In the genomic region with DNA sequence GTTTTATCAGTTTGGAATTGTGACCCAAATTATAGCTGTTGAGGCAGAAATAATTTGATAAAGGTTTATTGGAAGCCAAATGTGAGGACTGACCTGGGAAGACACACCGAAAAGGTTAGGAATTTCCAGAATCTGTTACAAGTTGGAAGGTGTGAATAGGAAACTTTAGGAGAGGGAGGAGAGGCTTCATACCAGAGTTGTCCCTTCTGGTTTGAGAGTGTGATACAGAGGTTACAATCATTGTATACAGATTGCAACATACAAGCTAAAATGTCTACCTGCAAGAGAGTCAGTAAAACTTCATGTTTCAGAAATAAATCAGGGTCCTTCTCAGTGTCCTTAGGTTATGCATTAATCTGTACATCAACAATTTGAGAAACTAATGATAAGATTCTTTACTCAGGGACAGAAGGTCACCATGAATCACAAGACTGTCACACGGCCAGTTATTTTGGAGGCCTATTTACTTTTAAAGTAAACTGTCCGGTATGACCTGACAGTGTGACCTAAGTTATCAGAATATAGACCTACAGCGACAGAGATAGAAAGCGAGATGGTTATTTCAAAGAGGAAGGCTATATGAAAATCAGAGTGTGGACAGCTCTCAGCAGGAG, we compare ENCODE assay signal across 3 cellular contexts.
TF ChIP-seq lines count a peak whose summit lies in the region.

No MANE protein-coding gene starts in this region.

TF ChIP-seq in liver, 16 proteins besides CTCF, POLR2A, EP300 and RAD21:
- TF ChIP-seq YY1 (IDR thresholded peaks at IDR 0.05) = no peak
- peak in 1 of 2 donors; percentile 44 for TF ChIP-seq RXRA (IDR thresholded peaks at IDR 0.05)
- peak in 1 of 2 donors; percentile 24 for TF ChIP-seq HNF4A (conservative IDR thresholded peaks at IDR 0.05)
- TF ChIP-seq FOXA1 (IDR thresholded peaks at IDR 0.05) = no peak
- TF ChIP-seq, protein P1, sequence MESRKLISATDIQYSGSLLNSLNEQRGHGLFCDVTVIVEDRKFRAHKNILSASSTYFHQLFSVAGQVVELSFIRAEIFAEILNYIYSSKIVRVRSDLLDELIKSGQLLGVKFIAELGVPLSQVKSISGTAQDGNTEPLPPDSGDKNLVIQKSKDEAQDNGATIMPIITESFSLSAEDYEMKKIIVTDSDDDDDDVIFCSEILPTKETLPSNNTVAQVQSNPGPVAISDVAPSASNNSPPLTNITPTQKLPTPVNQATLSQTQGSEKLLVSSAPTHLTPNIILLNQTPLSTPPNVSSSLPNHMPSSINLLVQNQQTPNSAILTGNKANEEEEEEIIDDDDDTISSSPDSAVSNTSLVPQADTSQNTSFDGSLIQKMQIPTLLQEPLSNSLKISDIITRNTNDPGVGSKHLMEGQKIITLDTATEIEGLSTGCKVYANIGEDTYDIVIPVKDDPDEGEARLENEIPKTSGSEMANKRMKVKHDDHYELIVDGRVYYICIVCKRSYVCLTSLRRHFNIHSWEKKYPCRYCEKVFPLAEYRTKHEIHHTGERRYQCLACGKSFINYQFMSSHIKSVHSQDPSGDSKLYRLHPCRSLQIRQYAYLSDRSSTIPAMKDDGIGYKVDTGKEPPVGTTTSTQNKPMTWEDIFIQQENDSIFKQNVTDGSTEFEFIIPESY (IDR thresholded peaks at IDR 0.05) = no peak
- peak; percentile 48 for TF ChIP-seq FOXA2 (IDR thresholded peaks at IDR 0.05)
- no peak for TF ChIP-seq NR2F2 (IDR thresholded peaks at IDR 0.05)
- TF ChIP-seq EGR1 (IDR thresholded peaks at IDR 0.05; ENCODE audit: low read depth in 2 of 2) = no peak

TF ChIP-seq in HepG2, 621 proteins besides CTCF, POLR2A, EP300 and RAD21:
- TF ChIP-seq ATF1 (CRISPR knock-in tag; IDR thresholded peaks at IDR 0.05) (no peak), TFE3 (CRISPR knock-in tag; IDR thresholded peaks at IDR 0.05) (no peak), SOX13 (IDR thresholded peaks at IDR 0.05) (no peak), SOX13 (CRISPR knock-in tag; conservative IDR thresholded peaks at IDR 0.05 in 1 of 2, IDR thresholded peaks at IDR 0.05 in 1 of 2) (no peak), ZNF580 (CRISPR knock-in tag; IDR thresholded peaks at IDR 0.05; ENCODE audit: borderline replicate concordance, low read depth) (no peak), FOXC1 (CRISPR knock-in tag; IDR thresholded peaks at IDR 0.05; ENCODE audit: borderline replicate concordance) (no peak), ZNF550 (CRISPR knock-in tag; IDR thresholded peaks at IDR 0.05; ENCODE audit: borderline replicate concordance) (no peak)
- TF ChIP-seq, protein P2, sequence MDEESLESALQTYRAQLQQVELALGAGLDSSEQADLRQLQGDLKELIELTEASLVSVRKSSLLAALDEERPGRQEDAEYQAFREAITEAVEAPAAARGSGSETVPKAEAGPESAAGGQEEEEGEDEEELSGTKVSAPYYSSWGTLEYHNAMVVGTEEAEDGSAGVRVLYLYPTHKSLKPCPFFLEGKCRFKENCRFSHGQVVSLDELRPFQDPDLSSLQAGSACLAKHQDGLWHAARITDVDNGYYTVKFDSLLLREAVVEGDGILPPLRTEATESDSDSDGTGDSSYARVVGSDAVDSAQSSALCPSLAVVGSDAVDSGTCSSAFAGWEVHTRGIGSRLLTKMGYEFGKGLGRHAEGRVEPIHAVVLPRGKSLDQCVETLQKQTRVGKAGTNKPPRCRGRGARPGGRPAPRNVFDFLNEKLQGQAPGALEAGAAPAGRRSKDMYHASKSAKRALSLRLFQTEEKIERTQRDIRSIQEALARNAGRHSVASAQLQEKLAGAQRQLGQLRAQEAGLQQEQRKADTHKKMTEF (CRISPR knock-in tag; IDR thresholded peaks at IDR 0.05) = no peak
TF ChIP-seq in HepG2: peak in this region for 0.

TF ChIP-seq in H1, 55 proteins besides CTCF, POLR2A, EP300 and RAD21:
- TF ChIP-seq SIX5 (IDR thresholded peaks at IDR 0.05; ENCODE audit: low read depth, low read length) = no peak
- no peak for TF ChIP-seq CTBP2 (IDR thresholded peaks at IDR 0.05; ENCODE audit: borderline replicate concordance, insufficient read depth, insufficient read length, low read length)
- TF ChIP-seq YY1 (IDR thresholded peaks at IDR 0.05; ENCODE audit: low read depth, low read length) = no peak
- TF ChIP-seq FOSL1 (IDR thresholded peaks at IDR 0.05; ENCODE audit: insufficient read depth, low read depth, low read length) = no peak
- no peak for TF ChIP-seq HDAC6 (IDR thresholded peaks at IDR 0.05; ENCODE audit: low read depth, low read length)
- TF ChIP-seq TEAD4 (IDR thresholded peaks at IDR 0.05; ENCODE audit: low read depth, low read length) = no peak
- TF ChIP-seq ASH2L (IDR thresholded peaks at IDR 0.05; ENCODE audit: low read length) = no peak
- TF ChIP-seq MAFK (IDR thresholded peaks at IDR 0.05; ENCODE audit: low read depth, low read length) = no peak
- TF ChIP-seq BCL11A (IDR thresholded peaks at IDR 0.05; ENCODE audit: low read depth in 2 of 2, low read length in 2 of 2) = no peak
- no peak for TF ChIP-seq RFX5 (IDR thresholded peaks at IDR 0.05; ENCODE audit: borderline replicate concordance, low read depth, low read length)
- TF ChIP-seq KDM5A (IDR thresholded peaks at IDR 0.05; ENCODE audit: low read length) = no peak
- no peak for TF ChIP-seq KDM1A (IDR thresholded peaks at IDR 0.05; ENCODE audit: borderline replicate concordance, low read length)
- TF ChIP-seq RNF2 (IDR thresholded peaks at IDR 0.05; ENCODE audit: borderline replicate concordance, low read depth, low read length, missing control alignments, poor library complexity, severe bottlenecking) = no peak
- no peak for TF ChIP-seq JUND (IDR thresholded peaks at IDR 0.05; ENCODE audit: low read length)
- no peak for TF ChIP-seq POLR2AphosphoS5 (IDR thresholded peaks at IDR 0.05; ENCODE audit: low read depth, low read length)
- TF ChIP-seq KDM4A (IDR thresholded peaks at IDR 0.05; ENCODE audit: low read depth, low read length, severe bottlenecking) = no peak
- TF ChIP-seq TBP (IDR thresholded peaks at IDR 0.05; ENCODE audit: low read depth, low read length) = no peak
